ENCODE assay signal across 1 cellular context in genomic region chr9:16540996-16541668, GRCh38.
A peak's percentile ranks its signal among the peaks of the same experiment; 100 is the strongest.
TF ChIP-seq lines count a peak whose summit lies in the region.

No MANE protein-coding gene starts in this region.

TF ChIP-seq in SK-N-SH, 30 proteins besides CTCF, POLR2A, EP300 and RAD21 (continued from another document):
- TF ChIP-seq JUND (IDR thresholded peaks at IDR 0.05) (no peak), FOXJ3 (CRISPR knock-in tag; IDR thresholded peaks at IDR 0.05) (no peak), RXRA (IDR thresholded peaks at IDR 0.05; ENCODE audit: borderline replicate concordance, low read depth) (peak; percentile 54; the same call in 1 of the 2 replicates), YY1 (IDR thresholded peaks at IDR 0.05; ENCODE audit: low read depth) (no peak), RCOR1 (IDR thresholded peaks at IDR 0.05; ENCODE audit: low read length) (no peak), NFIC (IDR thresholded peaks at IDR 0.05; ENCODE audit: borderline replicate concordance) (no peak)
- TF ChIP-seq, protein P1, sequence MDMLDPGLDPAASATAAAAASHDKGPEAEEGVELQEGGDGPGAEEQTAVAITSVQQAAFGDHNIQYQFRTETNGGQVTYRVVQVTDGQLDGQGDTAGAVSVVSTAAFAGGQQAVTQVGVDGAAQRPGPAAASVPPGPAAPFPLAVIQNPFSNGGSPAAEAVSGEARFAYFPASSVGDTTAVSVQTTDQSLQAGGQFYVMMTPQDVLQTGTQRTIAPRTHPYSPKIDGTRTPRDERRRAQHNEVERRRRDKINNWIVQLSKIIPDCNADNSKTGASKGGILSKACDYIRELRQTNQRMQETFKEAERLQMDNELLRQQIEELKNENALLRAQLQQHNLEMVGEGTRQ (IDR thresholded peaks at IDR 0.05; ENCODE audit: borderline replicate concordance, low read depth, low read length) = no peak
